In genomic region chr7:1599571-1600395, GRCh38 we compare ENCODE assay signal across 1 cellular context.
TF ChIP-seq lines count a peak whose summit lies in the region.

No MANE protein-coding gene starts in this region.

TF ChIP-seq in HepG2, 621 proteins besides CTCF, POLR2A, EP300 and RAD21:
- no peak for TF ChIP-seq MATR3 (CRISPR knock-in tag; IDR thresholded peaks at IDR 0.05)
- no peak for TF ChIP-seq YY1 (IDR thresholded peaks at IDR 0.05; ENCODE audit: insufficient read depth, insufficient replicate concordance, low read depth, low read length)
- TF ChIP-seq RFXANK (CRISPR knock-in tag; IDR thresholded peaks at IDR 0.05) = no peak
- no peak for TF ChIP-seq HDAC1 (CRISPR knock-in tag; IDR thresholded peaks at IDR 0.05)
- peak; percentile 98 for TF ChIP-seq ZNF768 (CRISPR knock-in tag; IDR thresholded peaks at IDR 0.05)
- TF ChIP-seq SPEN (CRISPR knock-in tag; IDR thresholded peaks at IDR 0.05; ENCODE audit: low read depth) = peak; percentile 28; the same call in 1 of the 2 replicates
- peak; percentile 17; the same call in 1 of the 2 replicates for TF ChIP-seq ZMYM3 (CRISPR knock-in tag; IDR thresholded peaks at IDR 0.05)
- TF ChIP-seq ZNF501 (CRISPR knock-in tag; IDR thresholded peaks at IDR 0.05) = 0 out of 2 replicates have a peak, but pooled peaks have one; percentile 36
